1 cellular context compared by ENCODE assay signal in the genomic region with DNA sequence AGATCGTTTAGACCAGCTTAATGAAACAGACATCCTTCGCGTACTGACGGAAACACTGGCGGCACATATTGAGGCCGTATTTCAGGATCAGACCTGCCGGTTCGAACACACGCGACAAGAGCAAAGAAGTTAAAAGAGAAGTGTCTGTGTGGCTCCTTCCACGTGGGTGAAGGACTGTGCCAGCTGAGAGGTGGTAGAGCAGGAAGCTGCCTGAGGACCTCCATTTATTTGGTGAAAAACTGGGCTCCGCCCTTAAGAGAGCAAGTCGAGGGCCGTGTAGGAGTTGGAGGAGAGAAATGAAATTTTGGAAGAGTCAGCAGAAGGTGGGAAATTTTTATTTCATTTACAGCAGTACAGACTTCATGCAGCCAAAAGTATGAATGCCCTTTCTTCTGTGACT.
TF ChIP-seq lines count a peak whose summit lies in the region.

No MANE protein-coding gene starts in this region.

TF ChIP-seq in K562, 482 proteins besides CTCF, POLR2A, EP300 and RAD21 (continued from another document):
- TF ChIP-seq ZBTB11 (CRISPR knock-in tag; IDR thresholded peaks at IDR 0.05) (no peak), ZNF316 (IDR thresholded peaks at IDR 0.05) (peak; percentile 60), SRSF9 (IDR thresholded peaks at IDR 0.05; ENCODE audit: borderline replicate concordance, low read depth, low read length) (no peak)
- TF ChIP-seq, protein P1, sequence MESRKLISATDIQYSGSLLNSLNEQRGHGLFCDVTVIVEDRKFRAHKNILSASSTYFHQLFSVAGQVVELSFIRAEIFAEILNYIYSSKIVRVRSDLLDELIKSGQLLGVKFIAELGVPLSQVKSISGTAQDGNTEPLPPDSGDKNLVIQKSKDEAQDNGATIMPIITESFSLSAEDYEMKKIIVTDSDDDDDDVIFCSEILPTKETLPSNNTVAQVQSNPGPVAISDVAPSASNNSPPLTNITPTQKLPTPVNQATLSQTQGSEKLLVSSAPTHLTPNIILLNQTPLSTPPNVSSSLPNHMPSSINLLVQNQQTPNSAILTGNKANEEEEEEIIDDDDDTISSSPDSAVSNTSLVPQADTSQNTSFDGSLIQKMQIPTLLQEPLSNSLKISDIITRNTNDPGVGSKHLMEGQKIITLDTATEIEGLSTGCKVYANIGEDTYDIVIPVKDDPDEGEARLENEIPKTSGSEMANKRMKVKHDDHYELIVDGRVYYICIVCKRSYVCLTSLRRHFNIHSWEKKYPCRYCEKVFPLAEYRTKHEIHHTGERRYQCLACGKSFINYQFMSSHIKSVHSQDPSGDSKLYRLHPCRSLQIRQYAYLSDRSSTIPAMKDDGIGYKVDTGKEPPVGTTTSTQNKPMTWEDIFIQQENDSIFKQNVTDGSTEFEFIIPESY (CRISPR knock-in tag; IDR thresholded peaks at IDR 0.05), result no peak
TF ChIP-seq in K562: peak in this region for 2.
